10 cellular contexts compared by ENCODE assay signal in the genomic region with DNA sequence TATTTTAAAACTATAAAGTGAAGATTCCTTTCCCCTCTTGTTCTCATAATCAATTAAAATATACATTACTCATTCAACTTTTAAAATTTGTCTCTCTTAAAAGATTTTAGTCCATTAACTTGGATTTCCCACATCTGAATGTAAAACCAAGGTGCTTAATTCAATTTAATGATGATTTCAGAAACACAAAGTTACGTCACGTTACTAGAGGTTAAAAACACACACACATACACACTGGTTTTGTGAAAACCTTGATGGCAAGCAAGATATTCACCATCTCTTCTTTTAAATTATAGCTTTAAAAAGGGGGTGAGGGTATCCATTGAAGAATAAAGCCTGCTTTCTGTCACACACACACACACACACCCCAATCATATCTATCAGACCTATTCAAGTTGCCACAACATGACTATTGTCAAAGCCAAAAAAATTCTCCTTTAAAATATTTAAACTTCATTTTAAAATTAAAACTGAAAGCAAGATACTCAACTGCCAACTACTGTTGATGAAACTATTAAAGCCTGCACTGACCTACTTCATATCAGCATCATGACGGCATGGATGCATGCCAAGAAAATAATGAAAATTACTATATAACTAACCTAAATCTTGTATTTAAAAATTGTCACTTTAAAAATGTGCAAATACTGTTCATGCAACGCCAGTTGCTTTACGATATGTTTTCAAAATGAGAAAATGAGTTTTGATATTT. TPM values are rescaled to one million over a fixed set of nuclear protein-coding genes. Genes with fewer than 3 reads are reported as not detected.
DNase-seq lines count a peak whose midpoint lies in the region; ATAC-seq and TF ChIP-seq lines count a peak whose summit lies in the region.
"Had no signal": no experiment of that assay in that cellular context is flagged by ENCODE, and none has a peak within 500 bp of the region (broad histone marks: within the 10 kb centered on the region; RNA-seq: fewer than 3 reads in every experiment).

No MANE protein-coding gene starts in this region.

- TF ChIP-seq POLR2A in suprapubic skin (IDR thresholded peaks at IDR 0.05): no peak

- POLR2A ChIA-PET in WTC11 (lab: Charles Lee): no interaction called here

- CTCF ChIA-PET in WTC11 (lab: Charles Lee): no interaction called here

- peak overlapping the region; percentile 93 for H3K4me3 Mint-ChIP-seq in activated naive CD4-positive, alpha-beta T cell treated with anti-CD3 and anti-CD28 coated beads, Interleukin-2, amount 50 U/mL, for 24 hours
- H3K4me3 Mint-ChIP-seq in WTC11 (peak overlapping the region; percentile 94), glutamatergic neuron (ENCODE audit: unreplicated experiment) (peak overlapping the region; percentile 99)

- TF ChIP-seq CTCF in WTC11 (IDR thresholded peaks at IDR 0.05): no peak
- TF ChIP-seq CTCF in glutamatergic neuron (IDR thresholded peaks at IDR 0.05; ENCODE audit: partially characterized antibody, unreplicated experiment): no peak
- no peak for TF ChIP-seq CTCF in suprapubic skin (IDR thresholded peaks at IDR 0.05)

- peak overlapping the region; percentile 62 for H3K4me3 ChIP-seq in suprapubic skin

- no peaks in the 10 kb centered on the region for H3K27me3 Mint-ChIP-seq in activated naive CD4-positive, alpha-beta T cell treated with anti-CD3 and anti-CD28 coated beads, Interleukin-2, amount 50 U/mL, for 24 hours
- H3K27me3 Mint-ChIP-seq in WTC11 (ENCODE audit: low read depth): no peaks in the 10 kb centered on the region
- peaks cover 8% of the 10 kb centered on the region for H3K27me3 Mint-ChIP-seq in glutamatergic neuron (ENCODE audit: unreplicated experiment)

- peaks cover 6% of the 10 kb centered on the region for H3K36me3 Mint-ChIP-seq in activated naive CD4-positive, alpha-beta T cell treated with anti-CD3 and anti-CD28 coated beads, Interleukin-2, amount 50 U/mL, for 24 hours
- H3K36me3 Mint-ChIP-seq in WTC11 (peaks cover 7% of the 10 kb centered on the region), glutamatergic neuron (ENCODE audit: unreplicated experiment) (no peaks in the 10 kb centered on the region)

- H3K36me3 ChIP-seq in suprapubic skin: peaks cover 3% of the 10 kb centered on the region

- H3K27ac Mint-ChIP-seq in activated naive CD4-positive, alpha-beta T cell treated with anti-CD3 and anti-CD28 coated beads, Interleukin-2, amount 50 U/mL, for 24 hours: peak overlapping the region; percentile 62
- H3K27ac Mint-ChIP-seq in WTC11 (peak overlapping the region; percentile 41; the same call in 1 of the 2 replicates), glutamatergic neuron (ENCODE audit: unreplicated experiment) (peak overlapping the region; percentile 12)

- H3K4me1 Mint-ChIP-seq in activated naive CD4-positive, alpha-beta T cell treated with anti-CD3 and anti-CD28 coated beads, Interleukin-2, amount 50 U/mL, for 24 hours: peaks cover 69% of the 10 kb centered on the region
- H3K4me1 Mint-ChIP-seq in WTC11: peaks cover 51% of the 10 kb centered on the region
- peaks cover 17% of the 10 kb centered on the region for H3K4me1 Mint-ChIP-seq in glutamatergic neuron (ENCODE audit: low read depth, unreplicated experiment)

- peaks cover 41% of the 10 kb centered on the region for H3K4me1 ChIP-seq in suprapubic skin

- WGBS in suprapubic skin: 19% methylated on average over 5 of the region's 5 CpGs

- no peak overlapping the region for H3K27ac ChIP-seq in suprapubic skin

- ATAC-seq in WTC11 (no peak), GM21717 (IDR thresholded peaks at IDR 0.05; ENCODE audit: unreplicated experiment) (no peak), GM21360 (IDR thresholded peaks at IDR 0.05; ENCODE audit: unreplicated experiment) (no peak), GM21390 (IDR thresholded peaks at IDR 0.05; ENCODE audit: unreplicated experiment) (no peak)

- no peak for DNase-seq in activated naive CD4-positive, alpha-beta T cell (lab: John Stamatoyannopoulos, UW)
- DNase-seq in WTC11 (ENCODE audit: low spot score) (no peak), glutamatergic neuron (no peak), suprapubic skin (ENCODE audit: low spot score in 2 of 2) (no peak)
- DNase-seq: activated naive CD4-positive, alpha-beta T cell treated with Interleukin-2 at 50 U/mL for 16 hours; KG1 had no signal

- H3K27me3 ChIP-seq in suprapubic skin: no peaks in the 10 kb centered on the region

- H3K9me3 ChIP-seq in suprapubic skin: no peaks in the 10 kb centered on the region

- no peaks in the 10 kb centered on the region for H3K9me3 Mint-ChIP-seq in activated naive CD4-positive, alpha-beta T cell treated with anti-CD3 and anti-CD28 coated beads, Interleukin-2, amount 50 U/mL, for 24 hours
- H3K9me3 Mint-ChIP-seq in WTC11 (no peaks in the 10 kb centered on the region), glutamatergic neuron (ENCODE audit: unreplicated experiment) (peaks cover 8% of the 10 kb centered on the region)

- no peak for TF ChIP-seq EP300 in suprapubic skin (IDR thresholded peaks at IDR 0.05)

TF ChIP-seq in WTC11, 78 proteins besides CTCF, POLR2A, EP300 and RAD21 (continues in another document):
- TF ChIP-seq PRRX2 (CRISPR knock-in tag; IDR thresholded peaks at IDR 0.05) (no peak), SMAD4 (CRISPR knock-in tag; IDR thresholded peaks at IDR 0.05) (no peak), ARID4B (CRISPR knock-in tag; IDR thresholded peaks at IDR 0.05; ENCODE audit: borderline replicate concordance) (no peak), ZNF416 (CRISPR knock-in tag; IDR thresholded peaks at IDR 0.05) (no peak), MLX (CRISPR knock-in tag; IDR thresholded peaks at IDR 0.05) (no peak), OVOL2 (CRISPR knock-in tag; IDR thresholded peaks at IDR 0.05; ENCODE audit: borderline replicate concordance) (no peak), MYBL2 (CRISPR knock-in tag; IDR thresholded peaks at IDR 0.05) (no peak)
- TF ChIP-seq, protein P1, sequence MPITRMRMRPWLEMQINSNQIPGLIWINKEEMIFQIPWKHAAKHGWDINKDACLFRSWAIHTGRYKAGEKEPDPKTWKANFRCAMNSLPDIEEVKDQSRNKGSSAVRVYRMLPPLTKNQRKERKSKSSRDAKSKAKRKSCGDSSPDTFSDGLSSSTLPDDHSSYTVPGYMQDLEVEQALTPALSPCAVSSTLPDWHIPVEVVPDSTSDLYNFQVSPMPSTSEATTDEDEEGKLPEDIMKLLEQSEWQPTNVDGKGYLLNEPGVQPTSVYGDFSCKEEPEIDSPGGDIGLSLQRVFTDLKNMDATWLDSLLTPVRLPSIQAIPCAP (CRISPR knock-in tag; IDR thresholded peaks at IDR 0.05): no peak
- TF ChIP-seq, protein P2, sequence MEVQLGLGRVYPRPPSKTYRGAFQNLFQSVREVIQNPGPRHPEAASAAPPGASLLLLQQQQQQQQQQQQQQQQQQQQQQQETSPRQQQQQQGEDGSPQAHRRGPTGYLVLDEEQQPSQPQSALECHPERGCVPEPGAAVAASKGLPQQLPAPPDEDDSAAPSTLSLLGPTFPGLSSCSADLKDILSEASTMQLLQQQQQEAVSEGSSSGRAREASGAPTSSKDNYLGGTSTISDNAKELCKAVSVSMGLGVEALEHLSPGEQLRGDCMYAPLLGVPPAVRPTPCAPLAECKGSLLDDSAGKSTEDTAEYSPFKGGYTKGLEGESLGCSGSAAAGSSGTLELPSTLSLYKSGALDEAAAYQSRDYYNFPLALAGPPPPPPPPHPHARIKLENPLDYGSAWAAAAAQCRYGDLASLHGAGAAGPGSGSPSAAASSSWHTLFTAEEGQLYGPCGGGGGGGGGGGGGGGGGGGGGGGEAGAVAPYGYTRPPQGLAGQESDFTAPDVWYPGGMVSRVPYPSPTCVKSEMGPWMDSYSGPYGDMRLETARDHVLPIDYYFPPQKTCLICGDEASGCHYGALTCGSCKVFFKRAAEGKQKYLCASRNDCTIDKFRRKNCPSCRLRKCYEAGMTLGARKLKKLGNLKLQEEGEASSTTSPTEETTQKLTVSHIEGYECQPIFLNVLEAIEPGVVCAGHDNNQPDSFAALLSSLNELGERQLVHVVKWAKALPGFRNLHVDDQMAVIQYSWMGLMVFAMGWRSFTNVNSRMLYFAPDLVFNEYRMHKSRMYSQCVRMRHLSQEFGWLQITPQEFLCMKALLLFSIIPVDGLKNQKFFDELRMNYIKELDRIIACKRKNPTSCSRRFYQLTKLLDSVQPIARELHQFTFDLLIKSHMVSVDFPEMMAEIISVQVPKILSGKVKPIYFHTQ (CRISPR knock-in tag; IDR thresholded peaks at IDR 0.05): no peak

RNA-seq across cellular contexts. Expression of gene RFX7, which starts 2.1 kb away (rescaled TPM):
- total RNA-seq in WTC11 (2021) (36.0 to 38.0 TPM (median 36.0 TPM) in 3 replicates), glutamatergic neuron (ENCODE audit: unreplicated experiment) (34.1 TPM), suprapubic skin (10 to 100 TPM; 17.8 to 40.4 (median 22.2) TPM)

Comparison
In these comparisons a context has a peak if more than half of its experiments do, and no peak if none do; other contexts are left out.
1. H3K27ac Mint-ChIP-seq: peak in every context shown above with its lines; median percentile 62 in activated naive CD4-positive, alpha-beta T cell treated with anti-CD3 and anti-CD28 coated beads, Interleukin-2, amount 50 U/mL, for 24 hours; 41 in WTC11; 12 in glutamatergic neuron.